Comparison of ENCODE assay signal across 27 cellular contexts in genomic region chr13:95800455-95800854, GRCh38.
"Had no signal": no experiment of that assay in that cellular context is flagged by ENCODE, and none has a peak within 500 bp of the region (broad histone marks: within the 10 kb centered on the region; RNA-seq: fewer than 3 reads in every experiment).

No MANE protein-coding gene starts in this region.

- H3K36me3 ChIP-seq: ascending aorta had no signal

- H3K27me3 ChIP-seq: ascending aorta, body of pancreas had no signal

- DNase-seq: activated B cell treated with CpG ODN at 0.5 μM for 24 hours; activated CD4-positive, alpha-beta T cell treated with anti-CD3 and anti-CD28 coated beads for 1 hour; activated CD4-positive, alpha-beta T cell treated with anti-CD3 and anti-CD28 coated beads, Interleukin-2, amount 10 ng/mL, durations not matched to agents 24 days and 14 days; activated CD4-positive, alpha-beta T cell treated with anti-CD3 and anti-CD28 coated beads, Interleukin-2, amount 50 U/mL, for 48 hours; activated CD8-positive, alpha-beta memory T cell treated with anti-CD3 and anti-CD28 coated beads, Interleukin-2, amount 10 ng/mL, durations not matched to agents 7 days and 5 days; activated effector memory CD4-positive, alpha-beta T cell treated with anti-CD3 and anti-CD28 coated beads, Interleukin-2, amount 50 U/mL, for 16 hours; activated naive CD4-positive, alpha-beta T cell treated with Interleukin-2 at 50 U/mL for 16 hours; activated naive CD8-positive, alpha-beta T cell treated with anti-CD3 and anti-CD28 coated beads, Interleukin-2, amount 50 U/mL, for 24 hours; activated T-cell treated with anti-CD3 and anti-CD28 coated beads, Interleukin-2, amount 50 U/mL, for 24 hours; amniotic stem cell; body of pancreas; central memory CD4-positive, alpha-beta T cell; Karpas-422; MM.1S; NCI-H1105; NCI-H1436 treated with DMSO at 0.1 percent for 48 hours; NCI-H187 treated with DMSO at 0.1 percent for 48 hours; NCI-H2081 treated with DMSO at 0.1 percent for 48 hours; NCI-H774; PC-3; SIG-M5; T-cell; T-helper 2 cell; T1000 had no signal

- H3K4me1 ChIP-seq: ascending aorta, body of pancreas had no signal

- H3K4me3 ChIP-seq: ascending aorta, body of pancreas, SK-N-MC had no signal

- H3K9me3 ChIP-seq: body of pancreas had no signal

- ATAC-seq: activated CD8-positive, alpha-beta memory T cell treated with anti-CD3 and anti-CD28 coated beads, Interleukin-2, amount 10 ng/mL, durations not matched to agents 7 days and 5 days; activated naive CD4-positive, alpha-beta T cell treated with anti-CD3 and anti-CD28 coated beads, Interleukin-2, amount 50 U/mL, for 72 hours; activated naive CD8-positive, alpha-beta T cell treated with anti-CD3 and anti-CD28 coated beads, Interleukin-2, amount 50 U/mL, for 24 hours; body of pancreas; PC-3; T-cell had no signal

- H3K27ac ChIP-seq: ascending aorta, body of pancreas, SK-N-MC had no signal
